11 cellular contexts compared by ENCODE assay signal in genomic region chr4:120079839-120080520, GRCh38.
"Had no signal": no experiment of that assay in that cellular context is flagged by ENCODE, and none has a peak within 500 bp of the region (broad histone marks: within the 10 kb centered on the region; RNA-seq: fewer than 3 reads in every experiment).

No MANE protein-coding gene starts in this region.

- DNase-seq: GM23248, GOT3, H7, H9, HCEC 1CT, HFFc6 had no signal

- H3K36me3 ChIP-seq: HAP-1 had no signal

- H3K9me3 ChIP-seq: HAP-1 had no signal

- H3K4me3 ChIP-seq: GM23248, GM23338, HAP-1 had no signal

- ATAC-seq: GM23338, HCT116 had no signal

- FAIRE-seq: H1, H54 had no signal
